In genomic region chr18:50662177-50662576, GRCh38 we compare ENCODE assay signal across 9 cellular contexts.
DNase-seq lines count a peak whose midpoint lies in the region; TF ChIP-seq lines count a peak whose summit lies in the region.
"Had no signal": no experiment of that assay in that cellular context is flagged by ENCODE, and none has a peak within 500 bp of the region (broad histone marks: within the 10 kb centered on the region; RNA-seq: fewer than 3 reads in every experiment).

No MANE protein-coding gene starts in this region.

- peaks cover 8% of the 10 kb centered on the region for H3K27me3 Mint-ChIP-seq in endothelial cell (ENCODE audit: unreplicated experiment)

- no peaks in the 10 kb centered on the region for H3K9me3 Mint-ChIP-seq in endothelial cell (ENCODE audit: unreplicated experiment)

- H3K27ac Mint-ChIP-seq in endothelial cell (ENCODE audit: unreplicated experiment) = no peak overlapping the region

- DNase-seq in SIG-M5 treated with dmso at 0.1 percent for 504 hours (lab: John Stamatoyannopoulos, UW; ENCODE audit: unreplicated experiment) (peak; percentile 13), SIG-M5 (lab: John Stamatoyannopoulos, UW) (no peak), NCI-H526 treated with DMSO at 0.1 percent for 48 hours (lab: John Stamatoyannopoulos, UW) (peak; percentile 76), endothelial cell (ENCODE audit: low spot score) (no peak), A172 (ENCODE audit: low spot score) (no peak), retina (no peak)
- no peak for DNase-seq in central memory CD4-positive, alpha-beta T cell

- no peaks in the 10 kb centered on the region for H3K36me3 Mint-ChIP-seq in endothelial cell (ENCODE audit: low read depth, unreplicated experiment)

- H3K4me3 Mint-ChIP-seq in endothelial cell (ENCODE audit: unreplicated experiment) = no peak overlapping the region

- peak; percentile 62 for TF ChIP-seq CTCF in endothelial cell (IDR thresholded peaks at IDR 0.05; ENCODE audit: unreplicated experiment)

- H3K27ac ChIP-seq in temporal lobe (ENCODE audit: low read depth, low read length) = peak overlapping the region; percentile 45
- H3K27ac ChIP-seq: BLaER1 treated with 17β-estradiol and CSF1 and Interleukin-3, amounts not matched to agents 10 nM and 100 nM had no signal

- H3K4me1 Mint-ChIP-seq in endothelial cell (ENCODE audit: unreplicated experiment) = no peaks in the 10 kb centered on the region

Comparison
In these comparisons a context has a peak if more than half of its experiments do, and no peak if none do; other contexts are left out.
1. DNase-seq: peak in SIG-M5 treated with dmso at 0.1 percent for 504 hours (single experiment) and NCI-H526 treated with DMSO at 0.1 percent for 48 hours (single experiment); none in SIG-M5 (single experiment), endothelial cell (single experiment), A172 (single experiment), central memory CD4-positive, alpha-beta T cell (single experiment) and retina (single experiment).